28 cellular contexts compared by ENCODE assay signal in the genomic region with DNA sequence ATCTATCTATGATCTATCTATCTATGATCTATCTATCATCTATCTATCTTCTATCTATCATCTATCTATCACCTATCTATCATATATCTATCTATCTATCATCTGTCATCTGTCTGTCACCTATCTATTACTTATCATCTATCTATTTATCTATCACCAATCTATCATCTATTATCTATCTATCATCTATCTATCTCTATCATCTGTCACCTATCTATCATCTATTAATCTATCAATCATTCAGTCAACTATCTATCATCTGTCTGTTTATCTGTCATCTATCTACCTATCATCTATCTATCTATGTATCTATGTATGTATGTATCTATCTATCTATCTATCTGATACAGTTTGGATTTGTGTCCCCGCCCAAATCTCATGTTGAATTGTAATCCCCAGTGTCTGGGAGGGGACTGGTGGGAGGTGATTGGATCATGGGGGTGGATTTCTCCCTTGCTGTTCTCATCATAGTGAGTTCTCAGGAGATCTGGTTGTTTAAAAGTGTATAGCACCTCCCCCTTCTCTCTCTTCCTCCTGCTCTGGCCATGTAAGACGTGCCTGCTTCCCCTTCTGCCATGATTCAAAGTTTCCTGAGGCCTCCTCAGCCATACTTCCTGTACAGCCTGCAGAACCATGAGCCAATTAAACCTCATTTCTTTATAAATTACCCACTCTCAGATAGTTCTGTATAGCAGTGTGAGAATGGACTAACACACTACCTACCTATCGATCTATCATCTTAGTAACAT. TPM values are rescaled to one million over a fixed set of nuclear protein-coding genes. Genes with fewer than 3 reads are reported as not detected.
"Had no signal": no experiment of that assay in that cellular context is flagged by ENCODE, and none has a peak within 500 bp of the region (broad histone marks: within the 10 kb centered on the region; RNA-seq: fewer than 3 reads in every experiment).

No MANE protein-coding gene starts in this region.

- H3K4me1 ChIP-seq: esophagus squamous epithelium had no signal

- H3K27ac ChIP-seq: epithelial cell of prostate, esophagus squamous epithelium had no signal

- DNase-seq: activated CD4-positive, alpha-beta memory T cell treated with anti-CD3 and anti-CD28 coated beads for 36 hours; activated CD4-positive, alpha-beta T cell treated with anti-CD3 and anti-CD28 coated beads for 36 hours; activated CD4-positive, alpha-beta T cell treated with anti-CD3 and anti-CD28 coated beads, Interleukin-2, amount 10 ng/mL, durations not matched to agents 24 days and 14 days; activated CD4-positive, CD25-positive, alpha-beta regulatory T cell; activated CD4-positive, CD25-positive, alpha-beta regulatory T cell treated with anti-CD3 and anti-CD28 coated beads, Interleukin-2, amount 50 U/mL, for 72 hours; activated CD8-positive, alpha-beta memory T cell treated with anti-CD3 and anti-CD28 coated beads for 24 hours; activated effector memory CD4-positive, alpha-beta T cell treated with Interleukin-2 at 50 U/mL for 16 hours; activated gamma-delta T cell treated with Interleukin-2 at 50 U/mL for 16 hours; activated naive CD4-positive, alpha-beta T cell treated with anti-CD3 and anti-CD28 coated beads, Interleukin-2, amount 50 U/mL, for 16 hours; activated naive CD4-positive, alpha-beta T cell treated with Interleukin-2 at 50 U/mL for 16 hours; activated T-cell treated with anti-CD3 and anti-CD28 coated beads, Interleukin-2, amount 50 U/mL, for 4 hours; amniotic stem cell; caudate nucleus; cortex of kidney; dermis blood vessel endothelial cell; effector CD4-positive, alpha-beta T cell; esophagus squamous epithelium; foreskin melanocyte; head of caudate nucleus; T-helper 1 cell; T-helper 17 cell; T1000 had no signal

- H3K27me3 ChIP-seq: esophagus squamous epithelium had no signal

- H3K4me3 ChIP-seq: esophagus squamous epithelium had no signal

- H3K9me3 ChIP-seq: esophagus squamous epithelium had no signal

- FAIRE-seq: astrocyte, colon, endometrium, endothelial cell of umbilical vein had no signal

- H3K36me3 ChIP-seq: esophagus squamous epithelium had no signal

- ATAC-seq: activated CD4-positive, alpha-beta T cell treated with anti-CD3 and anti-CD28 coated beads for 36 hours; activated T-cell treated with anti-CD3 and anti-CD28 coated beads, Interleukin-2, amount 50 U/mL, for 4 hours; activated T-helper 17 cell treated with anti-CD3 and anti-CD28 coated beads, Interleukin-2, amount 50 U/mL, for 72 hours; T-helper 17 cell had no signal

RNA-seq across cellular contexts. Expression of a gene that starts 37.6 kb away (rescaled TPM):
- total RNA-seq: activated CD4-positive, alpha-beta memory T cell treated with anti-CD3 and anti-CD28 coated beads for 36 hours; activated CD4-positive, alpha-beta T cell treated with anti-CD3 and anti-CD28 coated beads for 36 hours; activated CD4-positive, alpha-beta T cell treated with anti-CD3 and anti-CD28 coated beads, Interleukin-2, amount 10 ng/mL, durations not matched to agents 24 days and 14 days; activated T-helper 17 cell treated with anti-CD3 and anti-CD28 coated beads, Interleukin-2, amount 50 U/mL, for 72 hours; T-helper 17 cell had no signal
